In the genomic region with DNA sequence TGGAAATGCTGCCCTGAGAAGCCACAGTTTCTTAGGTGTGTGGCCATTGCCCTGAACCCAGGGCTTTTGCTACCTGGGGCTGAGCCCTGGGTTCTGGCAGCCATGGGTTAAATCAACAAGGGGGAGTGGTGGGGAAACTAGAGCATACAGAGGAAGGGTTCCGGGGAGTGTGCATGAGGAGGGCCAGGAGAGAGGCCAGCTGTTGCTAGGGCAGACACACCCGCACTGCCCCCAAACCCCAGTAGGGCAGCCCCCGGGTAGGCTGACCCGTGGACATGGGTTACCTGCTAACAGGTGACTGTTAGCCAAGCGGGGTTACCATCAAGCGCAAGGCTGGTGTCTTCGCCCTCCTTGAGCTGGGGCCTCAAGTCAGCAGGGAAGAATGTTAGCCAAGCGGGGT, we compare ENCODE assay signal across 1 cellular context.
TF ChIP-seq lines count a peak whose summit lies in the region.

No MANE protein-coding gene starts in this region.

TF ChIP-seq in IMR-90, 13 proteins besides CTCF, POLR2A, EP300 and RAD21:
- TF ChIP-seq RCOR1 (IDR thresholded peaks at IDR 0.05; ENCODE audit: insufficient replicate concordance, low read length) (no peak), CEBPB (IDR thresholded peaks at IDR 0.05; ENCODE audit: low read depth, low read length) (no peak), RFX5 (IDR thresholded peaks at IDR 0.05; ENCODE audit: low read depth, low read length) (no peak), BHLHE40 (IDR thresholded peaks at IDR 0.05; ENCODE audit: low read depth, low read length) (no peak), MXI1 (IDR thresholded peaks at IDR 0.05; ENCODE audit: borderline replicate concordance, low read depth, low read length) (no peak), CHD1 (IDR thresholded peaks at IDR 0.05; ENCODE audit: low read depth, low read length) (no peak), MAZ (IDR thresholded peaks at IDR 0.05; ENCODE audit: borderline replicate concordance, low read depth, low read length) (no peak), FOS (IDR thresholded peaks at IDR 0.05; ENCODE audit: low read depth, low read length) (no peak)
- TF ChIP-seq, protein P1, sequence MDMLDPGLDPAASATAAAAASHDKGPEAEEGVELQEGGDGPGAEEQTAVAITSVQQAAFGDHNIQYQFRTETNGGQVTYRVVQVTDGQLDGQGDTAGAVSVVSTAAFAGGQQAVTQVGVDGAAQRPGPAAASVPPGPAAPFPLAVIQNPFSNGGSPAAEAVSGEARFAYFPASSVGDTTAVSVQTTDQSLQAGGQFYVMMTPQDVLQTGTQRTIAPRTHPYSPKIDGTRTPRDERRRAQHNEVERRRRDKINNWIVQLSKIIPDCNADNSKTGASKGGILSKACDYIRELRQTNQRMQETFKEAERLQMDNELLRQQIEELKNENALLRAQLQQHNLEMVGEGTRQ (IDR thresholded peaks at IDR 0.05; ENCODE audit: low read depth, low read length) = no peak
- TF ChIP-seq, protein P2, sequence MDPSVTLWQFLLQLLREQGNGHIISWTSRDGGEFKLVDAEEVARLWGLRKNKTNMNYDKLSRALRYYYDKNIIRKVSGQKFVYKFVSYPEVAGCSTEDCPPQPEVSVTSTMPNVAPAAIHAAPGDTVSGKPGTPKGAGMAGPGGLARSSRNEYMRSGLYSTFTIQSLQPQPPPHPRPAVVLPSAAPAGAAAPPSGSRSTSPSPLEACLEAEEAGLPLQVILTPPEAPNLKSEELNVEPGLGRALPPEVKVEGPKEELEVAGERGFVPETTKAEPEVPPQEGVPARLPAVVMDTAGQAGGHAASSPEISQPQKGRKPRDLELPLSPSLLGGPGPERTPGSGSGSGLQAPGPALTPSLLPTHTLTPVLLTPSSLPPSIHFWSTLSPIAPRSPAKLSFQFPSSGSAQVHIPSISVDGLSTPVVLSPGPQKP (IDR thresholded peaks at IDR 0.05; ENCODE audit: borderline replicate concordance, low read depth, low read length) = no peak
